Comparison of ENCODE assay signal across 8 cellular contexts in the genomic region with DNA sequence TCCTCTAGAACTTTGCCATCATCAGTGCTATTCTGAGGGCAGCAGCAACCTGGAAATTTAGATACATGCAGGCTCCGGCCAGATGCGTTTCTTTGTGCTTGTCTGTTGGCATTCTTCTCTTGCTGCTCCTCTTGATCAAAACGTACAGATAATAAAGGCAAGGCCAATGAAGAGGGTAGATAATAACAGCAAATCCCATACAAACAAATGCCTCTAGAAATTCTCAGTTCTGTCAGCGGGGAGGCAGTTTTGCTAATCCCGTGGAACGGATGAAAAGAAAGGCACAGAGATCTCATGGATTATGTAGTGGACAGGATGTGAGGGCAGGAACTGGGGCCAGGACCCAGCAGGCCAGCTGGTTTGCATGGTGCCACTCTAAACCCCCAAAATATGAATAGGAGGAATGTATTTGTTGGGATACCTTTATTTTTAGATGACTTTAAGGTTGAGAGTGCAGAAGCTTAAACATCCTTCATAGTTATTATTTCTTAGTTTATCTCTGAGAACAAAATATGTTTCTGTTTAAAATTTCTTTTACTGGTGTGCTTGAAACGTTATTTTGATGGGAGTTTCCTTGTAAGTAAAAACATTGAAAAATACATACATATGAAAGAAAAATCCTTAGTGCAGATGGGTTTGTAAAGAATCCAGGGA. TPM values are rescaled to one million over a fixed set of nuclear protein-coding genes. Genes with fewer than 3 reads are reported as not detected.
DNase-seq lines count a peak whose midpoint lies in the region; ATAC-seq, FAIRE-seq and TF ChIP-seq lines count a peak whose summit lies in the region.

No MANE protein-coding gene starts in this region.

- 20 to 29% methylated on average over 7 of the region's 7 CpGs for WGBS in lung, 2 donors

- H3K27ac Mint-ChIP-seq in CD4-positive, alpha-beta memory T cell = peak overlapping the region in 1 of 7 donors; percentile 65
- H3K27ac Mint-ChIP-seq in MCF 10A (ENCODE audit: low read depth, unreplicated experiment) = peak overlapping the region; percentile 76

- TF ChIP-seq CTCF in MCF 10A (IDR thresholded peaks at IDR 0.05; ENCODE audit: unreplicated experiment) (no peak), lung (IDR thresholded peaks at IDR 0.05; ENCODE audit: control extremely low read depth, extremely low read depth) (no peak)

- intact Hi-C loops in CD4-positive, alpha-beta memory T cell (cut with micrococcal nuclease) = loop anchor here (2.0 to 5.0 kb wide), 4 partner anchors 271 to 1251 kb away; a partner anchor contains a TSS
- intact Hi-C loops in MCF 10A (cut with micrococcal nuclease) = loop anchor here (1.0 to 5.0 kb wide), 4 partner anchors 41 to 255 kb away; no protein-coding TSS in a partner anchor

- no peak overlapping the region for H3K4me3 ChIP-seq in CD4-positive, alpha-beta memory T cell (ENCODE audit: low read length in 2 of 2)
- H3K4me3 ChIP-seq in MG63 (peak overlapping the region; percentile 77), lung (peak overlapping the region; percentile 17)

- peaks cover 7% of the 10 kb centered on the region for H3K27me3 ChIP-seq in CD4-positive, alpha-beta memory T cell (ENCODE audit: insufficient read depth, low read length)
- H3K27me3 ChIP-seq in MG63 (no peaks in the 10 kb centered on the region), lung (ENCODE audit: control insufficient read depth, insufficient read depth) (no peaks in the 10 kb centered on the region)

- no peaks in the 10 kb centered on the region for H3K9me3 ChIP-seq in CD4-positive, alpha-beta memory T cell (ENCODE audit: control insufficient read depth in 1 of 2, low read length in 2 of 2)
- no peaks in the 10 kb centered on the region for H3K9me3 ChIP-seq in MG63
- H3K9me3 ChIP-seq in lung (ENCODE audit: control insufficient read depth in 2 of 2, insufficient read depth in 1 of 2, low read length in 1 of 2) = no peaks in the 10 kb centered on the region

- H3K9me3 Mint-ChIP-seq in CD4-positive, alpha-beta memory T cell = no peaks in the 10 kb centered on the region
- no peaks in the 10 kb centered on the region for H3K9me3 Mint-ChIP-seq in MCF 10A (ENCODE audit: unreplicated experiment)

- H3K27ac ChIP-seq in CD4-positive, alpha-beta memory T cell (ENCODE audit: low read depth, low read length) = no peak overlapping the region
- H3K27ac ChIP-seq in lung (ENCODE audit: low read depth in 1 of 2, low read length in 1 of 2) = peak overlapping the region; percentile 0 to 86

- peak; percentile 13 for FAIRE-seq in urothelium cell line (lab: Jason Lieb, UNC)

- H3K4me1 Mint-ChIP-seq in CD4-positive, alpha-beta memory T cell = peaks cover 6 to 38% (median 17%) of the 10 kb centered on the region in 4 donors
- peaks cover 30% of the 10 kb centered on the region for H3K4me1 Mint-ChIP-seq in MCF 10A (ENCODE audit: insufficient read depth, unreplicated experiment)

- POLR2A ChIA-PET in CD4-positive, alpha-beta memory T cell (lab: Charles Lee; ENCODE audit: partially characterized antibody) = no interaction called here
- POLR2A ChIA-PET in MCF 10A (lab: Yijun Ruan, JAX) = interaction anchor here (0.6 to 3.9 kb wide), 10 partner anchors 12 to 271 kb away, joined by 3 to 42 read pairs (median 4); no protein-coding TSS in a partner anchor

- no peak for ATAC-seq in lung (ENCODE audit: insufficient read depth, low FRiP score)

- peaks cover 0 to 9% of the 10 kb centered on the region in 2 donors for H3K36me3 Mint-ChIP-seq in CD4-positive, alpha-beta memory T cell
- H3K36me3 Mint-ChIP-seq in MCF 10A (ENCODE audit: insufficient read depth, unreplicated experiment) = peaks cover 16% of the 10 kb centered on the region

- peak overlapping the region; percentile 84 to 95 (median 92) for H3K4me3 Mint-ChIP-seq in CD4-positive, alpha-beta memory T cell
- peak overlapping the region; percentile 71 for H3K4me3 Mint-ChIP-seq in MCF 10A (ENCODE audit: unreplicated experiment)

- TSS peak; percentile 44 for BruUV-seq in MCF 10A (replicated peaks; lab: Mats Ljungman, UMichigan)

- no peak for DNase-seq in CD4-positive, alpha-beta memory T cell
- peak; percentile 13 for DNase-seq in MG63
- DNase-seq in MCF 10A (ENCODE audit: unreplicated experiment) = no peak
- DNase-seq in lung (ENCODE audit: low spot score) = no peak
- DNase-seq in urothelium cell line (ENCODE audit: low spot score) = peak; percentile 6
- DNase-seq in iPS-NIHi11 (ENCODE audit: low spot score) = no peak
- no peak for DNase-seq in NCI-H1105 treated with DMSO at 0.1 percent for 48 hours (lab: John Stamatoyannopoulos, UW)
- DNase-seq in activated CD8-positive, alpha-beta memory T cell treated with anti-CD3 and anti-CD28 coated beads for 24 hours = no peak

- CTCF ChIA-PET in CD4-positive, alpha-beta memory T cell (lab: Charles Lee; ENCODE audit: partially characterized antibody) = no interaction called here
- CTCF ChIA-PET in MCF 10A (lab: Yijun Ruan, JAX) = interaction anchor here (1.0 to 1.5 kb wide), 2 partner anchors 22 to 38 kb away, joined by 3 to 6 read pairs; no protein-coding TSS in a partner anchor

- no peaks in the 10 kb centered on the region for H3K36me3 ChIP-seq in CD4-positive, alpha-beta memory T cell (ENCODE audit: insufficient read depth, low read length)
- H3K36me3 ChIP-seq in MG63 (peaks cover 3% of the 10 kb centered on the region; the same call in 1 of the 2 replicates), lung (ENCODE audit: control insufficient read depth in 2 of 2, insufficient read depth in 2 of 2, low read length in 2 of 2) (no peaks in the 10 kb centered on the region)

- peaks cover 23% of the 10 kb centered on the region for H3K4me1 ChIP-seq in CD4-positive, alpha-beta memory T cell (ENCODE audit: insufficient read depth, low read length)
- H3K4me1 ChIP-seq in lung (ENCODE audit: control insufficient read depth in 2 of 2, insufficient read depth in 2 of 2, low read length in 2 of 2) = peaks cover 0 to 3% of the 10 kb centered on the region in 2 donors

- H3K27me3 Mint-ChIP-seq in CD4-positive, alpha-beta memory T cell = peaks cover 5 to 15% of the 10 kb centered on the region in 2 donors
- H3K27me3 Mint-ChIP-seq in MCF 10A (ENCODE audit: insufficient read depth, unreplicated experiment) = no peaks in the 10 kb centered on the region

RNA-seq across cellular contexts. Expression of a gene that starts 1.5 kb away (rescaled TPM):
- total RNA-seq in CD4-positive, alpha-beta memory T cell = 1 to 10 TPM; 2.9 to 3.9 TPM
- polyA plus RNA-seq in CD4-positive, alpha-beta memory T cell = 1 to 10 TPM; 1.0 to 3.1 TPM
- total RNA-seq in MG63 (2014; rRNA removed; shearing (Covaris generic); ENCODE audit: low replicate concordance) = 7.7 and 10.5 TPM in 2 replicates
- 41.1 and 42.6 TPM in 2 replicates for total RNA-seq in MCF 10A (2022)
- total RNA-seq in lung = 10 to 100 TPM; 27.6 to 46.0 TPM
- 10 to 100 TPM; 11.2 to 12.0 TPM for polyA plus RNA-seq in lung

RNA-seq across cellular contexts. Expression of a gene that starts 2.2 kb away (rescaled TPM):
- 10 to 100 TPM; 63.9 to 64.2 TPM for total RNA-seq in CD4-positive, alpha-beta memory T cell
- 10 to 100 TPM; 34.4 to 38.8 TPM for polyA plus RNA-seq in CD4-positive, alpha-beta memory T cell
- 7.8 and 126 TPM in 2 replicates for total RNA-seq in MG63 (2014; rRNA removed; shearing (Covaris generic); ENCODE audit: low replicate concordance)
- total RNA-seq in MCF 10A (2022) (35.2 and 40.0 TPM in 2 replicates), lung (10 to 100 TPM; 31.6 to 64.2 TPM)
- polyA plus RNA-seq in lung = 10 to 100 TPM; 16.4 to 28.9 TPM

RNA-seq across cellular contexts. Expression of a gene that starts 55.3 kb away (rescaled TPM):
- 10 to 100 TPM; 11.0 to 13.7 TPM for total RNA-seq in CD4-positive, alpha-beta memory T cell
- polyA plus RNA-seq in CD4-positive, alpha-beta memory T cell = 1 to 10 TPM; 2.2 to 4.0 TPM
- 29.4 and 32.0 TPM in 2 replicates for total RNA-seq in MG63 (2014; rRNA removed; shearing (Covaris generic); ENCODE audit: low replicate concordance)
- total RNA-seq in MCF 10A (2022) = 9.3 and 10.0 TPM in 2 replicates
- 10 to 100 TPM in 1 of 2 donors, 1 to 10 TPM in 1; 6.0 to 10.0 TPM for total RNA-seq in lung
- polyA plus RNA-seq in lung = 10 to 100 TPM in 1 of 2 donors, 1 to 10 TPM in 1; 5.3 to 11.6 TPM

Comparison
In these comparisons a context has a peak if more than half of its experiments do, and no peak if none do; other contexts are left out.
1. DNase-seq: peak in MG63 (single experiment) and urothelium cell line (single experiment); none in CD4-positive, alpha-beta memory T cell (0 of 5), MCF 10A (single experiment), lung (single experiment), iPS-NIHi11 (single experiment), NCI-H1105 treated with DMSO at 0.1 percent for 48 hours (single experiment) and activated CD8-positive, alpha-beta memory T cell treated with anti-CD3 and anti-CD28 coated beads for 24 hours (single experiment).
2. H3K4me3 ChIP-seq: peak in MG63 (single experiment) and lung (single experiment); none in CD4-positive, alpha-beta memory T cell (0 of 2).